Comparison of ENCODE assay signal across 23 cellular contexts in genomic region chr16:26197707-26198106, GRCh38.
A peak's percentile ranks its signal among the peaks of the same experiment; 100 is the strongest.
DNase-seq lines count a peak whose midpoint lies in the region; ATAC-seq, FAIRE-seq and TF ChIP-seq lines count a peak whose summit lies in the region.
"Had no signal": no experiment of that assay in that cellular context is flagged by ENCODE, and none has a peak within 500 bp of the region (broad histone marks: within the 10 kb centered on the region; RNA-seq: fewer than 3 reads in every experiment).

No MANE protein-coding gene starts in this region.

- peak overlapping the region; percentile 93 for H3K27ac Mint-ChIP-seq in mesothelial cell of epicardium
- H3K27ac Mint-ChIP-seq: B cell; CD8-positive, alpha-beta T cell; HFFc6 had no signal

- no peaks in the 10 kb centered on the region for H3K79me2 ChIP-seq in H1 (ENCODE audit: control insufficient read depth in 1 of 2, insufficient read depth in 2 of 2, low read length in 2 of 2)

- no peaks in the 10 kb centered on the region for H3K36me3 ChIP-seq in cardiac muscle cell
- H3K36me3 ChIP-seq in H1 (ENCODE audit: control insufficient read depth in 2 of 4, insufficient read depth in 4 of 4, low read length in 3 of 4), result no peaks in the 10 kb centered on the region
- H3K36me3 ChIP-seq: BLaER1, HAP-1 had no signal

- H2BK120ac ChIP-seq in H1 (replicated peaks; ENCODE audit: low read depth, low read length), result no peak overlapping the region

- no peak for DNase-seq in cardiac muscle cell (ENCODE audit: low read depth in 1 of 2, low spot score in 1 of 2)
- DNase-seq in Right ventricle myocardium superior, result no peak
- no peak for DNase-seq in H1 (ENCODE audit: low read depth in 1 of 2, low spot score in 2 of 2)
- no peak for DNase-seq in mesothelial cell of epicardium (ENCODE audit: low spot score in 2 of 2, unreplicated experiment in 2 of 2)
- no peak for DNase-seq in GM12892 (ENCODE audit: insufficient read length)
- DNase-seq in activated naive CD4-positive, alpha-beta T cell treated with Interleukin-2 at 50 U/mL for 16 hours, result no peak
- DNase-seq in NCI-H2081 (lab: John Stamatoyannopoulos, UW), result no peak
- DNase-seq: CD4-positive, CD25-positive, alpha-beta regulatory T cell; CD8-positive, alpha-beta T cell; DMS153; DND-41; GM23248; HFFc6 had no signal

- no peak overlapping the region for H4K5ac ChIP-seq in H1 (ENCODE audit: insufficient read length, low read depth, low read length)

- CTCF ChIA-PET in H1 (lab: Charles Lee; ENCODE audit: partially characterized antibody), result interaction anchor here (0.6 to 1.3 kb wide), 2 partner anchors 17 to 1469 kb away, joined by 3 read pairs; no protein-coding TSS in a partner anchor

- H3K4me1 ChIP-seq in cardiac muscle cell (ENCODE audit: low read depth) (peaks cover 6% of the 10 kb centered on the region), H1 (replicated peaks in 1 of 4; ENCODE audit: control insufficient read depth in 3 of 4, insufficient read depth in 4 of 4, low read length in 3 of 4) (peaks cover 0 to 2% (median 0%) of the 10 kb centered on the region in 4 experiments; a peak in 1 of 7 replicates)
- H3K4me1 ChIP-seq: Caco-2, HAP-1 had no signal

- H2AK5ac ChIP-seq in H1 (ENCODE audit: low read depth, low read length), result no peak overlapping the region

- no peak for ATAC-seq in Right ventricle myocardium superior (ENCODE audit: poor library complexity)
- ATAC-seq: CD8-positive, alpha-beta T cell had no signal

- H3K4me3 ChIP-seq in cardiac muscle cell (no peak overlapping the region), H1 (ENCODE audit: extremely low read depth in 1 of 4, insufficient read depth in 2 of 4, low read depth in 3 of 4, low read length in 4 of 4) (no peak overlapping the region)
- H3K4me3 ChIP-seq: BLaER1, GM23248, HAP-1 had no signal

- POLR2A ChIA-PET in H1 (lab: Charles Lee; ENCODE audit: partially characterized antibody), result no interaction called here

- H3K9ac ChIP-seq in H1 (replicated peaks in 1 of 4; ENCODE audit: extremely low read depth in 1 of 4, low read depth in 3 of 4, low read length in 3 of 4), result no peak overlapping the region
- H3K9ac ChIP-seq: BLaER1, GM23248 had no signal

- H3K9me3 Mint-ChIP-seq in mesothelial cell of epicardium, result peaks cover 10% of the 10 kb centered on the region
- H3K9me3 Mint-ChIP-seq: CD8-positive, alpha-beta T cell had no signal

- H3K27ac ChIP-seq in cardiac muscle cell, result peak overlapping the region; percentile 73
- no peak overlapping the region for H3K27ac ChIP-seq in H1 (ENCODE audit: low read depth, low read length)
- H3K27ac ChIP-seq: 22Rv1, C4-2B, GM23248 had no signal

- H3K27me3 ChIP-seq in cardiac muscle cell (no peaks in the 10 kb centered on the region), H1 (replicated peaks in 1 of 4; ENCODE audit: control insufficient read depth in 3 of 4, extremely low read depth in 1 of 4, insufficient read depth in 3 of 4, low read length in 3 of 4) (no peaks in the 10 kb centered on the region)
- H3K27me3 ChIP-seq: BLaER1 had no signal

- no peaks in the 10 kb centered on the region; the same call in 1 of the 2 replicates for H3K23me2 ChIP-seq in H1 (ENCODE audit: low read depth, low read length)

- TF ChIP-seq POLR2A in H1 (IDR thresholded peaks at IDR 0.05; ENCODE audit: control extremely low read depth in 1 of 2, low read depth in 2 of 2, low read length in 2 of 2), result no peak
- no peak for TF ChIP-seq POLR2A in GM12892 (IDR thresholded peaks at IDR 0.05; ENCODE audit: low read depth, low read length)

- no peaks in the 10 kb centered on the region for H3K79me1 ChIP-seq in H1 (ENCODE audit: low read depth, low read length)

- no peak overlapping the region for H3K14ac ChIP-seq in H1 (ENCODE audit: insufficient read length)

- FAIRE-seq in H1 (lab: Jason Lieb, UNC), result no peak
- no peak for FAIRE-seq in GM12892 (lab: Jason Lieb, UNC)
- FAIRE-seq: A204.1, G401.6, GM19239, H54 had no signal

- TF ChIP-seq RAD21 in H1 (IDR thresholded peaks at IDR 0.05 in 1 of 2, conservative IDR thresholded peaks at IDR 0.05 in 1 of 2; ENCODE audit: low read depth in 2 of 2, low read length in 2 of 2), result no peak

- TF ChIP-seq EP300 in H1 (IDR thresholded peaks at IDR 0.05; ENCODE audit: borderline replicate concordance in 1 of 2, low read depth in 2 of 2, low read length in 2 of 2), result no peak

- H3K4me3 Mint-ChIP-seq in mesothelial cell of epicardium, result no peak overlapping the region
- H3K4me3 Mint-ChIP-seq: B cell; CD4-positive, CD25-positive, alpha-beta regulatory T cell; CD8-positive, alpha-beta T cell; HFFc6 had no signal

- no peak overlapping the region for H4K91ac ChIP-seq in H1 (replicated peaks; ENCODE audit: insufficient read length, low read length)

- intact Hi-C loops in Right ventricle myocardium superior (cut with DNase I), result no loop called here

- no peak overlapping the region for H3K56ac ChIP-seq in H1 (replicated peaks; ENCODE audit: insufficient read length, low read depth, low read length)

- H2BK12ac ChIP-seq in H1 (ENCODE audit: low read depth, low read length), result peak overlapping the region; percentile 62; the same call in 1 of the 2 replicates

- H3K23ac ChIP-seq in H1 (ENCODE audit: insufficient read length), result no peak overlapping the region

- H3K27me3 Mint-ChIP-seq in mesothelial cell of epicardium (ENCODE audit: low read depth), result no peaks in the 10 kb centered on the region
- H3K27me3 Mint-ChIP-seq: B cell; CD4-positive, CD25-positive, alpha-beta regulatory T cell had no signal

- TF ChIP-seq CTCF in cardiac muscle cell (IDR thresholded peaks at IDR 0.05; ENCODE audit: low read depth, low read length) (no peak), H1 (IDR thresholded peaks at IDR 0.05; ENCODE audit: control extremely low read depth in 1 of 3, insufficient read depth in 1 of 3, low read depth in 1 of 3, low read length in 3 of 3) (no peak), mesothelial cell of epicardium (IDR thresholded peaks at IDR 0.05; ENCODE audit: unreplicated experiment) (no peak)

- H3K18ac ChIP-seq in H1 (ENCODE audit: extremely low read depth, low read length), result no peak overlapping the region

- H4K8ac ChIP-seq in H1 (ENCODE audit: extremely low read depth, insufficient read depth, low read length), result no peak overlapping the region

- H2BK5ac ChIP-seq in H1 (ENCODE audit: low read depth, low read length), result no peak overlapping the region

- peaks cover 15% of the 10 kb centered on the region for H3K4me1 Mint-ChIP-seq in mesothelial cell of epicardium
- H3K4me1 Mint-ChIP-seq: B cell; CD4-positive, CD25-positive, alpha-beta regulatory T cell had no signal

- H2AFZ ChIP-seq in H1 (ENCODE audit: low read length), result no peak overlapping the region
- H2AFZ ChIP-seq: GM23248 had no signal

- H4K20me1 ChIP-seq in H1 (replicated peaks in 1 of 2; ENCODE audit: control insufficient read depth in 1 of 2, insufficient read depth in 2 of 2, low read length in 2 of 2), result no peaks in the 10 kb centered on the region
- H4K20me1 ChIP-seq: BLaER1 had no signal

- no peak overlapping the region for H2BK20ac ChIP-seq in H1 (ENCODE audit: low read length)

- H3K4ac ChIP-seq in H1 (replicated peaks; ENCODE audit: insufficient read length, low read depth, low read length), result no peak overlapping the region

- H3K9me3 ChIP-seq in cardiac muscle cell (ENCODE audit: low read depth) (no peaks in the 10 kb centered on the region), H1 (ENCODE audit: insufficient read depth in 2 of 2, low read depth in 1 of 2, low read length in 1 of 2) (no peaks in the 10 kb centered on the region)
- H3K9me3 ChIP-seq: BLaER1, Caco-2, HAP-1 had no signal

- H2BK15ac ChIP-seq in H1 (ENCODE audit: low read length), result no peak overlapping the region

- 84% methylated on average over 4 of the region's 4 CpGs; no CpG with 5 or more reads in 1 of the 2 experiments for WGBS in H1 (ENCODE audit: extremely low coverage in 1 of 2, insufficient coverage in 1 of 2, insufficient read length in 1 of 2, insufficient replicate concordance in 2 of 2, low coverage in 1 of 2, low lambda C conversion rate in 2 of 2, missing lambda C conversion rate in 1 of 2), 2 experiments

- H3K36me3 Mint-ChIP-seq in mesothelial cell of epicardium, result no peaks in the 10 kb centered on the region
- H3K36me3 Mint-ChIP-seq: CD4-positive, CD25-positive, alpha-beta regulatory T cell; CD8-positive, alpha-beta T cell had no signal

- H3K4me2 ChIP-seq in H1 (ENCODE audit: insufficient read depth in 1 of 2, low read depth in 2 of 2, low read length in 2 of 2), result no peak overlapping the region

TF ChIP-seq in H1, 55 proteins besides CTCF, POLR2A, EP300 and RAD21 (continues in another document):
- TF ChIP-seq GTF2F1 (IDR thresholded peaks at IDR 0.05; ENCODE audit: borderline replicate concordance, low read depth, low read length) (no peak), ASH2L (IDR thresholded peaks at IDR 0.05; ENCODE audit: low read length) (no peak), SIRT6 (IDR thresholded peaks at IDR 0.05; ENCODE audit: low read length) (no peak), YY1 (IDR thresholded peaks at IDR 0.05; ENCODE audit: low read depth, low read length) (no peak), KDM1A (IDR thresholded peaks at IDR 0.05; ENCODE audit: borderline replicate concordance, low read length) (no peak), CREB1 (IDR thresholded peaks at IDR 0.05) (no peak)
